In the genomic region with DNA sequence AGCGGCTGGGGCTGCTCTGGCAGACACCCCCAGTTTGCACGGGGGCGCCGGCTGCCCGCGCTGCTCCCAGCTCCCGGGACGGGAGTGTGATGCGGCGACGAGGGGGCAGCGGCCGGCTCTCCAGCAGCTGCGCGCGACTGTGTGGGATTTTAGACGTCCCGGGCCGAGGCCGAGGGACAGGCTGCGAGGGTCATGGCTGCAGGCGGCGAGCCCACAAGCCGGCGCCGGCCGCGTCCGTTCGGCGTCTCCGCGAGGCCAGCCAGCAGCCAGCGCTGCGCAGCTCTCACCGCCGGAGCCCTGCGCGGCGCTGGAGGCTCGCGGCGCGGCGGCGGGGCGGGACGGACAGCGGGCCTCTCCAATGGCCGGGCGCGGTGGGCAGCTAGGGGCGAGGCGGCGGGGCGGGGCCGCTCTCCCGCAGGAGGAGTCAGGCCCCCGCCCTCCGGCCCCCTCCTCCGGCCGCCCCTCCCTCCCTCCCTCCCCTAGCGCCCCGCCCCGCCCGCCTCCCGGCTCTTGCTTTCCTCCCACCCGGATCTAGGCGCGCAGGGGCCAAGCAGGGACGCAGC, we compare ENCODE assay signal across 8 cellular contexts. TPM values are rescaled to one million over a fixed set of nuclear protein-coding genes. Genes with fewer than 3 reads are reported as not detected.
A peak's percentile ranks its signal among the peaks of the same experiment; 100 is the strongest.
DNase-seq lines count a peak whose midpoint lies in the region; FAIRE-seq and TF ChIP-seq lines count a peak whose summit lies in the region.

FZD4 (minus strand) TSS at position 285 of the 563 bp plus-strand sequence. CDS start 310 bp downstream, outside the sequence.

- H3K9me3 Mint-ChIP-seq in astrocyte (ENCODE audit: unreplicated experiment) = no peaks in the 10 kb centered on the region

- peaks cover 12% of the 10 kb centered on the region for H3K79me2 ChIP-seq in astrocyte (ENCODE audit: insufficient read depth, low read length)

- H3K4me1 ChIP-seq in HAP-1 (peaks cover 18% of the 10 kb centered on the region), SJSA1 (replicated peaks) (peaks cover 15% of the 10 kb centered on the region), astrocyte (ENCODE audit: insufficient read depth, low read length) (peaks cover 19% of the 10 kb centered on the region), right atrium auricular region (peaks cover 0 to 53% of the 10 kb centered on the region in 2 donors)

- peak within 1 kb of the TSS; percentile 93 for H3K4me3 Mint-ChIP-seq in astrocyte (ENCODE audit: unreplicated experiment)

- in situ Hi-C loops in HAP-1 (cut with MboI; ENCODE audit: low sequenced_read_pairs) = no loop called here

- H2AFZ ChIP-seq in astrocyte (ENCODE audit: low read depth, low read length) = peak within 1 kb of the TSS; percentile 100

- H3K9me3 ChIP-seq in HAP-1 (no peaks in the 10 kb centered on the region), SJSA1 (replicated peaks) (no peaks in the 10 kb centered on the region), astrocyte (ENCODE audit: insufficient read depth, low read depth, low read length) (no peaks in the 10 kb centered on the region), right atrium auricular region (no peaks in the 10 kb centered on the region)

- no peaks in the 10 kb centered on the region for H3K27me3 ChIP-seq in HAP-1 (ENCODE audit: low read depth)
- H3K27me3 ChIP-seq in SJSA1 (replicated peaks) = no peaks in the 10 kb centered on the region
- H3K27me3 ChIP-seq in astrocyte (ENCODE audit: insufficient read depth, low read length) = no peaks in the 10 kb centered on the region
- H3K27me3 ChIP-seq in right atrium auricular region = no peaks in the 10 kb centered on the region

- H3K9ac ChIP-seq in astrocyte (ENCODE audit: low read length) = peak within 1 kb of the TSS; percentile 85

- H3K27ac ChIP-seq in SJSA1 = no peak within 1 kb of the TSS
- peak within 1 kb of the TSS; percentile 69 for H3K27ac ChIP-seq in astrocyte (ENCODE audit: low read depth, low read length)
- peak within 1 kb of the TSS; percentile 94 to 98 for H3K27ac ChIP-seq in right atrium auricular region

- H3K36me3 Mint-ChIP-seq in astrocyte (ENCODE audit: low read depth, unreplicated experiment) = peaks cover 16% of the 10 kb centered on the region

- H3K4me2 ChIP-seq in astrocyte (ENCODE audit: low read length) = peak within 1 kb of the TSS; percentile 99

- FAIRE-seq in GM12891 (lab: Jason Lieb, UNC) (peak; percentile 55), astrocyte (lab: Jason Lieb, UNC) (no peak)

- peak within 1 kb of the TSS; percentile 87 for H3K27ac Mint-ChIP-seq in astrocyte (ENCODE audit: unreplicated experiment)

- intact Hi-C loops in posterior vena cava (cut with DNase I) = no loop called here

- 0 out of 2 replicates have a peak, but pooled peaks have one; percentile 10 for TF ChIP-seq CTCF in LNCAP (IDR thresholded peaks at IDR 0.05)
- TF ChIP-seq CTCF in astrocyte (IDR thresholded peaks at IDR 0.05; ENCODE audit: insufficient read depth, low read depth, low read length) = no peak
- TF ChIP-seq CTCF in right atrium auricular region (IDR thresholded peaks at IDR 0.05) = no peak

- H4K20me1 ChIP-seq in astrocyte (ENCODE audit: insufficient read depth, low read length) = no peaks in the 10 kb centered on the region

- peaks cover 2% of the 10 kb centered on the region for H3K27me3 Mint-ChIP-seq in astrocyte (ENCODE audit: low read depth, unreplicated experiment)

- TF ChIP-seq POLR2A in GM12891 (IDR thresholded peaks at IDR 0.05; ENCODE audit: low read depth, low read length) = no peak

- H3K36me3 ChIP-seq in HAP-1 (replicated peaks) = no peaks in the 10 kb centered on the region
- H3K36me3 ChIP-seq in SJSA1 = 0 out of 2 replicates have a peak, but pooled peaks cover 2% of the 10 kb centered on the region
- no peaks in the 10 kb centered on the region for H3K36me3 ChIP-seq in astrocyte (ENCODE audit: insufficient read depth, low read length)
- H3K36me3 ChIP-seq in right atrium auricular region = peaks cover 14% of the 10 kb centered on the region

- H3K4me3 ChIP-seq in HAP-1 (peak within 1 kb of the TSS; percentile 51), SJSA1 (peak within 1 kb of the TSS; percentile 74), astrocyte (ENCODE audit: insufficient read depth, low read depth, low read length) (peak within 1 kb of the TSS; percentile 94), right atrium auricular region (peak within 1 kb of the TSS; percentile 76 to 92)

- peak; percentile 77 for DNase-seq in GM12891 (ENCODE audit: insufficient read length, low spot score)
- DNase-seq in HAP-1 (ENCODE audit: low spot score in 2 of 2) = peak; percentile 84 to 93
- DNase-seq in SJSA1 (ENCODE audit: low read depth in 1 of 2, low spot score in 2 of 2) = peak; percentile 51 to 79
- DNase-seq in astrocyte (ENCODE audit: low read depth) = peak; percentile 74
- peak; percentile 85 for DNase-seq in right atrium auricular region (ENCODE audit: low spot score)
- DNase-seq in posterior vena cava (ENCODE audit: low spot score) = peak; percentile 96
- no peak for DNase-seq in AML-193 (lab: John Stamatoyannopoulos, UW)

- peaks cover 3% of the 10 kb centered on the region for H3K4me1 Mint-ChIP-seq in astrocyte (ENCODE audit: low read depth, unreplicated experiment)

TF ChIP-seq in GM12891, 5 proteins besides CTCF, POLR2A, EP300 and RAD21:
- TF ChIP-seq SPI1 (IDR thresholded peaks at IDR 0.05; ENCODE audit: low read depth, low read length) (no peak), POU2F2 (IDR thresholded peaks at IDR 0.05; ENCODE audit: low read depth, low read length) (no peak), TAF1 (IDR thresholded peaks at IDR 0.05; ENCODE audit: low read depth, low read length) (no peak), PAX5 (IDR thresholded peaks at IDR 0.05; ENCODE audit: insufficient read depth, low read length, severe bottlenecking) (no peak), POLR2AphosphoS5 (IDR thresholded peaks at IDR 0.05; ENCODE audit: low read depth, low read length) (no peak)

RNA-seq across cellular contexts. Expression of gene FZD4, which starts in this region (rescaled TPM):
- polyA plus RNA-seq in GM12891 (2012; ENCODE audit: low read depth, missing spikeins) = not detected
- 0.91 and 1.6 TPM in 2 replicates for total RNA-seq in SJSA1 (2014; rRNA removed; shearing (Covaris generic))
- 4.4 and 4.7 TPM in 2 replicates for total RNA-seq in astrocyte
- total RNA-seq in right atrium auricular region = 10 to 100 TPM; 22.6 to 32.5 TPM
- 10 to 100 TPM; 42.4 to 49.1 TPM for total RNA-seq in posterior vena cava

Comparison
In these comparisons a context has a peak if more than half of its experiments do, and no peak if none do; other contexts are left out.
1. DNase-seq: peak in GM12891 (single experiment), HAP-1 (2 of 2), SJSA1 (2 of 2), astrocyte (single experiment), right atrium auricular region (single experiment) and posterior vena cava (single experiment); none in AML-193 (0 of 2).
2. Peak in every context shown above with its lines, with median percentiles within 50 percentile points of each other: H3K4me3 ChIP-seq.